Comparison of ENCODE assay signal across 1 cellular context in genomic region chr16:57711331-57711730, GRCh38.
TF ChIP-seq lines count a peak whose summit lies in the region.

No MANE protein-coding gene starts in this region.

TF ChIP-seq in GM23338, 12 proteins besides CTCF, POLR2A, EP300 and RAD21 (continued from another document):
- TF ChIP-seq ZNF462 (CRISPR knock-in tag; IDR thresholded peaks at IDR 0.05) = no peak
- no peak for TF ChIP-seq NANOG (IDR thresholded peaks at IDR 0.05; ENCODE audit: borderline replicate concordance)
- no peak for TF ChIP-seq JUNB (IDR thresholded peaks at IDR 0.05; ENCODE audit: unreplicated experiment)
- TF ChIP-seq ZNF114 (CRISPR knock-in tag; IDR thresholded peaks at IDR 0.05) = no peak
- no peak for TF ChIP-seq EZH2 (IDR thresholded peaks at IDR 0.05; ENCODE audit: low read depth, unreplicated experiment)
- no peak for TF ChIP-seq CREB1 (CRISPR knock-in tag; IDR thresholded peaks at IDR 0.05; ENCODE audit: low read depth)
